8 cellular contexts compared by ENCODE assay signal in the genomic region with DNA sequence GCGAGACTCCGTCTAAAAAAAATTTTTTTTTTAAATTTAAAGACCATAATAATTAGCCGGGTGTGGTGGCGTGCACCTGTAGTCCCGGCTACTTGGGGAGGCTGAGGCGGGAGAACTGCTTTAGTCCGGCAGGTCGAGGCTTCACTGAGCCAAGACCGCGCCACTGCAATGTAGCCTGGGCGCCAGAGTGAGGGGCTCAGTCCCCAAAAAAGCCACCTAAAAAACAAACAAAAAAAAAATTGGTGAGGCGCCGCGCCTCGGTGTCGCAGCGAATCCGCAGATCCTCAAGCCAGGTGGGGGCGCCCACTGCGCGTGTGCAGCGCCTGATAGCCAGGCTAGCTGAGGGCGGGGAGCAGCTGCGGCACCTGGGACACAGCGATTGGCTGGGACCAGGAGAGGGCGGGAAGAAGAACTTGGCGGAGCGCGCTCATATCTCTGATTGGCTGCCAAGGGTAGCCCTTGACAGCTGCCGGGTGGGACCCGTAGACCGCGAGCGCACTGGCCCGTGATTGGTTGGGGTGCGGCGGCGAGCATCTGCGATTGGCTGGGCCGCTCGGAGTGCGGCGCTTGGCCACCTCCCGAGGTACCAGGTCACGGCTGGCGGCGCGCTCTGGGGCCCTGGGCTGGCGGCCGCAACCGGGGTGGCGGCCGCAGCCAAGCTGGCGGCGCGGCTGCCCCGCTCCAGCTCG. TPM values are rescaled to one million over a fixed set of nuclear protein-coding genes. Genes with fewer than 3 reads are reported as not detected.
A peak's percentile ranks its signal among the peaks of the same experiment; 100 is the strongest.
DNase-seq lines count a peak whose midpoint lies in the region; ATAC-seq and TF ChIP-seq lines count a peak whose summit lies in the region.

No MANE protein-coding gene starts in this region.

- H3K4me1 ChIP-seq in CD8-positive, alpha-beta memory T cell (ENCODE audit: insufficient read depth, low read length) = peaks cover 17% of the 10 kb centered on the region
- H3K4me1 ChIP-seq in colonic mucosa = peaks cover 16% of the 10 kb centered on the region

- peak overlapping the region; percentile 66 to 88 (median 79) for H3K4me3 Mint-ChIP-seq in CD8-positive, alpha-beta memory T cell
- H3K4me3 Mint-ChIP-seq in activated CD4-positive, alpha-beta T cell treated with anti-CD3 and anti-CD28 coated beads, Interleukin-2, amount 10 ng/mL, durations not matched to agents 24 days and 14 days = peak overlapping the region; percentile 69

- H3K27ac ChIP-seq in CD8-positive, alpha-beta memory T cell (ENCODE audit: low read depth, low read length) = no peak overlapping the region
- H3K27ac ChIP-seq in colonic mucosa = no peak overlapping the region

- no peak for TF ChIP-seq POLR2A in lower leg skin (IDR thresholded peaks at IDR 0.05)

- intact Hi-C loops in activated CD4-positive, alpha-beta T cell treated with anti-CD3 and anti-CD28 coated beads, Interleukin-2, amount 10 ng/mL, durations not matched to agents 24 days and 14 days (cut with micrococcal nuclease) = loop anchor here (1.0 to 5.0 kb wide), 4 partner anchors 17 to 54 kb away; partner anchors contain the start of gene TNFRSF12A
- intact Hi-C loops in colonic mucosa (cut with DNase I) = loop anchor here (2.0 kb wide), 1 partner anchor 25 kb away; no protein-coding TSS in a partner anchor
- intact Hi-C loops in lower leg skin (cut with DNase I; ENCODE audit: low total_unique reads) = no loop called here

- H3K9me3 ChIP-seq in CD8-positive, alpha-beta memory T cell (ENCODE audit: low read length) = no peaks in the 10 kb centered on the region
- H3K9me3 ChIP-seq in colonic mucosa = no peaks in the 10 kb centered on the region

- peak overlapping the region in 4 of 8 donors; percentile 8 to 79 (median 50) for H3K27ac Mint-ChIP-seq in CD8-positive, alpha-beta memory T cell
- H3K27ac Mint-ChIP-seq in activated CD4-positive, alpha-beta T cell treated with anti-CD3 and anti-CD28 coated beads, Interleukin-2, amount 10 ng/mL, durations not matched to agents 24 days and 14 days = peak overlapping the region; percentile 62

- no peak overlapping the region for H3K4me3 ChIP-seq in CD8-positive, alpha-beta memory T cell (ENCODE audit: low read length)
- no peak overlapping the region for H3K4me3 ChIP-seq in colonic mucosa
- H3K4me3 ChIP-seq in lower leg skin (ENCODE audit: low read depth, poor library complexity, severe bottlenecking) = no peak overlapping the region

- H3K9ac ChIP-seq in colonic mucosa (ENCODE audit: low read depth in 2 of 2, low read length in 2 of 2) = no peak overlapping the region

- ATAC-seq in GM19467 (IDR thresholded peaks at IDR 0.05; ENCODE audit: unreplicated experiment) = peak; percentile 92
- peak; percentile 91 for ATAC-seq in HG03571 (IDR thresholded peaks at IDR 0.05; ENCODE audit: unreplicated experiment)

- CTCF ChIA-PET in CD8-positive, alpha-beta memory T cell (lab: Charles Lee) = interaction anchor here (0.7 to 14.4 kb wide), 18 partner anchors 8 to 162 kb away, joined by 3 to 289 read pairs (median 4); partner anchors contain the start of genes HCFC1R1, IL32, THOC6 and TNFRSF12A

- no peaks in the 10 kb centered on the region for H3K36me3 Mint-ChIP-seq in CD8-positive, alpha-beta memory T cell
- no peaks in the 10 kb centered on the region for H3K36me3 Mint-ChIP-seq in activated CD4-positive, alpha-beta T cell treated with anti-CD3 and anti-CD28 coated beads, Interleukin-2, amount 10 ng/mL, durations not matched to agents 24 days and 14 days (ENCODE audit: low read depth)

- peak; percentile 91 to 97 (median 96) for DNase-seq in CD8-positive, alpha-beta memory T cell
- DNase-seq in NCI-H748 (lab: John Stamatoyannopoulos, UW; ENCODE audit: unreplicated experiment) = peak; percentile 98
- DNase-seq in activated CD4-positive, alpha-beta T cell treated with anti-CD3 and anti-CD28 coated beads, Interleukin-2, amount 10 ng/mL, durations not matched to agents 24 days and 14 days = peak; percentile 99
- peak; percentile 97 for DNase-seq in colonic mucosa
- peak; percentile 95 to 99 for DNase-seq in lower leg skin (ENCODE audit: low spot score in 2 of 2)
- peak; percentile 82 to 95 (median 92) for DNase-seq in stimulated activated CD4-positive, alpha-beta T cell treated with anti-CD3 and anti-CD28 coated beads, TNF-alpha, amount 100 ng/mL, for 4 hours (ENCODE audit: low read depth in 3 of 3)

- peaks cover 0 to 2% (median 0%) of the 10 kb centered on the region in 5 donors for H3K9me3 Mint-ChIP-seq in CD8-positive, alpha-beta memory T cell
- no peaks in the 10 kb centered on the region for H3K9me3 Mint-ChIP-seq in activated CD4-positive, alpha-beta T cell treated with anti-CD3 and anti-CD28 coated beads, Interleukin-2, amount 10 ng/mL, durations not matched to agents 24 days and 14 days

- H3K27me3 Mint-ChIP-seq in CD8-positive, alpha-beta memory T cell = peaks cover 8 to 13% of the 10 kb centered on the region in 2 donors
- H3K27me3 Mint-ChIP-seq in activated CD4-positive, alpha-beta T cell treated with anti-CD3 and anti-CD28 coated beads, Interleukin-2, amount 10 ng/mL, durations not matched to agents 24 days and 14 days = peaks cover 16% of the 10 kb centered on the region

- POLR2A ChIA-PET in CD8-positive, alpha-beta memory T cell (lab: Charles Lee) = interaction anchor here (0.7 to 1.0 kb wide), 6 partner anchors 16 to 55 kb away, joined by 3 to 7 read pairs (median 4); partner anchors contain the start of gene TNFRSF12A

- no peaks in the 10 kb centered on the region for H3K36me3 ChIP-seq in CD8-positive, alpha-beta memory T cell (ENCODE audit: insufficient read depth, low read length)
- no peaks in the 10 kb centered on the region for H3K36me3 ChIP-seq in colonic mucosa

- TF ChIP-seq CTCF in colonic mucosa (IDR thresholded peaks at IDR 0.05) (peak; percentile 54), lower leg skin (IDR thresholded peaks at IDR 0.05) (no peak)

- H3K4me1 Mint-ChIP-seq in CD8-positive, alpha-beta memory T cell = peaks cover 22 to 31% (median 27%) of the 10 kb centered on the region in 3 donors
- H3K4me1 Mint-ChIP-seq in activated CD4-positive, alpha-beta T cell treated with anti-CD3 and anti-CD28 coated beads, Interleukin-2, amount 10 ng/mL, durations not matched to agents 24 days and 14 days = peaks cover 23% of the 10 kb centered on the region

- no peaks in the 10 kb centered on the region for H3K27me3 ChIP-seq in CD8-positive, alpha-beta memory T cell (ENCODE audit: insufficient read depth, low read length, poor library complexity, severe bottlenecking)
- H3K27me3 ChIP-seq in colonic mucosa = no peaks in the 10 kb centered on the region

- 8 to 13% methylated on average over 39 to 45 of the region's 58 CpGs for WGBS in lower leg skin, 2 donors

RNA-seq across cellular contexts. Expression of gene CLDN9, which starts 9.0 kb away (rescaled TPM):
- not detected for total RNA-seq in CD8-positive, alpha-beta memory T cell
- polyA plus RNA-seq in CD8-positive, alpha-beta memory T cell = not detected
- not detected in 2 replicates for total RNA-seq in activated CD4-positive, alpha-beta T cell treated with anti-CD3 and anti-CD28 coated beads, Interleukin-2, amount 10 ng/mL, durations not matched to agents 24 days and 14 days
- total RNA-seq in colonic mucosa (under 1 TPM; 0.35 to 0.67 TPM), lower leg skin (under 1 TPM in 2 of 4 donors, not detected in 2; 0.15 to 0.23 TPM)

RNA-seq across cellular contexts. Expression of gene CLDN6, which starts 14.3 kb away (rescaled TPM):
- total RNA-seq in CD8-positive, alpha-beta memory T cell = not detected
- not detected for polyA plus RNA-seq in CD8-positive, alpha-beta memory T cell
- not detected in 2 replicates for total RNA-seq in activated CD4-positive, alpha-beta T cell treated with anti-CD3 and anti-CD28 coated beads, Interleukin-2, amount 10 ng/mL, durations not matched to agents 24 days and 14 days
- total RNA-seq in colonic mucosa (1 to 10 TPM in 1 of 2 donors, not detected in 1; 1.2 TPM), lower leg skin (not detected)

RNA-seq across cellular contexts. Expression of gene TNFRSF12A, which starts 16.4 kb away (rescaled TPM):
- total RNA-seq in CD8-positive, alpha-beta memory T cell = 1 to 10 TPM; 3.7 to 4.5 TPM
- 2.1 TPM for polyA plus RNA-seq in CD8-positive, alpha-beta memory T cell
- total RNA-seq in activated CD4-positive, alpha-beta T cell treated with anti-CD3 and anti-CD28 coated beads, Interleukin-2, amount 10 ng/mL, durations not matched to agents 24 days and 14 days = 7.3 TPM in 2 replicates
- total RNA-seq in colonic mucosa (10 to 100 TPM; 11.6 to 27.3 TPM), lower leg skin (10 to 100 TPM; 11.7 to 60.0 (median 23.6) TPM)

RNA-seq across cellular contexts. Expression of gene HCFC1R1, which starts 20.0 kb away (rescaled TPM):
- 10 to 100 TPM; 25.6 to 26.3 TPM for total RNA-seq in CD8-positive, alpha-beta memory T cell
- polyA plus RNA-seq in CD8-positive, alpha-beta memory T cell = 23.7 TPM
- 29.4 TPM in 2 replicates for total RNA-seq in activated CD4-positive, alpha-beta T cell treated with anti-CD3 and anti-CD28 coated beads, Interleukin-2, amount 10 ng/mL, durations not matched to agents 24 days and 14 days
- 10 to 100 TPM; 28.7 to 30.0 TPM for total RNA-seq in colonic mucosa
- 10 to 100 TPM; 27.5 to 41.5 (median 31.9) TPM for total RNA-seq in lower leg skin

RNA-seq across cellular contexts. Expression of gene THOC6, which starts 20.1 kb away (rescaled TPM):
- 10 to 100 TPM; 56.8 to 59.4 TPM for total RNA-seq in CD8-positive, alpha-beta memory T cell
- polyA plus RNA-seq in CD8-positive, alpha-beta memory T cell = 46.2 TPM
- total RNA-seq in activated CD4-positive, alpha-beta T cell treated with anti-CD3 and anti-CD28 coated beads, Interleukin-2, amount 10 ng/mL, durations not matched to agents 24 days and 14 days = 55.3 and 57.0 TPM in 2 replicates
- total RNA-seq in colonic mucosa (10 to 100 TPM; 27.4 to 45.8 TPM), lower leg skin (10 to 100 TPM; 13.2 to 22.1 (median 20.1) TPM)
